In genomic region chr7:71429116-71429515, GRCh38 we compare ENCODE assay signal across 16 cellular contexts.
DNase-seq lines count a peak whose midpoint lies in the region; ATAC-seq and TF ChIP-seq lines count a peak whose summit lies in the region.
"Had no signal": no experiment of that assay in that cellular context is flagged by ENCODE, and none has a peak within 500 bp of the region (broad histone marks: within the 10 kb centered on the region; RNA-seq: fewer than 3 reads in every experiment).

No MANE protein-coding gene starts in this region.

- ATAC-seq in GM18873 (IDR thresholded peaks at IDR 0.05; ENCODE audit: low FRiP score, unreplicated experiment) (no peak), right lobe of liver (no peak)
- ATAC-seq: A549; CD8-positive, alpha-beta T cell; HepG2 had no signal

- peaks cover 16% of the 10 kb centered on the region for H3K36me3 Mint-ChIP-seq in neural progenitor cell
- H3K36me3 Mint-ChIP-seq: CD8-positive, alpha-beta T cell had no signal

- no peaks in the 10 kb centered on the region for H4K20me1 ChIP-seq in neural progenitor cell (ENCODE audit: low read depth)

- no peak overlapping the region for H3K4me2 ChIP-seq in neural progenitor cell
- H3K4me2 ChIP-seq: A549 had no signal

- peaks cover 24% of the 10 kb centered on the region for H3K4me1 Mint-ChIP-seq in neural progenitor cell

- H2AFZ ChIP-seq in neural progenitor cell (replicated peaks), result no peak overlapping the region
- H2AFZ ChIP-seq: GM23248 had no signal

- DNase-seq in astrocyte of the hippocampus (ENCODE audit: low read depth, low spot score), result peak; percentile 19
- peak; percentile 16 for DNase-seq in fibroblast of the conjunctiva (ENCODE audit: low read depth)
- DNase-seq in neural progenitor cell (ENCODE audit: low spot score), result no peak
- no peak for DNase-seq in CD1c-positive myeloid dendritic cell (ENCODE audit: extremely low spot score)
- no peak for DNase-seq in right lobe of liver
- DNase-seq: BE2C; CD8-positive, alpha-beta T cell; COR-L47; DMS153; DMS79 treated with DMSO at 0.1 percent for 48 hours; EL; GM23248 had no signal

- H3K4me3 ChIP-seq in neural progenitor cell, result no peak overlapping the region
- H3K4me3 ChIP-seq in right lobe of liver, result no peak overlapping the region
- H3K4me3 ChIP-seq: A549, GM23248 had no signal

- no peaks in the 10 kb centered on the region for H3K27me3 ChIP-seq in neural progenitor cell
- H3K27me3 ChIP-seq in right lobe of liver, result no peaks in the 10 kb centered on the region
- H3K27me3 ChIP-seq: BE2C had no signal

- H3K4me1 ChIP-seq in neural progenitor cell (peaks cover 5% of the 10 kb centered on the region), right lobe of liver (no peaks in the 10 kb centered on the region)
- H3K4me1 ChIP-seq: A549, BE2C had no signal

- H3K27ac ChIP-seq in neural progenitor cell (no peak overlapping the region), right lobe of liver (no peak overlapping the region)
- H3K27ac ChIP-seq: A549, C4-2B, GM23248 had no signal

- no peak overlapping the region for H3K4me3 Mint-ChIP-seq in neural progenitor cell
- H3K4me3 Mint-ChIP-seq: CD8-positive, alpha-beta T cell had no signal

- no peaks in the 10 kb centered on the region for H3F3A ChIP-seq in neural progenitor cell (ENCODE audit: low read depth)

- intact Hi-C loops in right lobe of liver (cut with DNase I), result no loop called here

- no peak overlapping the region for H3K9ac ChIP-seq in neural progenitor cell
- H3K9ac ChIP-seq: GM23248 had no signal

- H3K79me2 ChIP-seq in neural progenitor cell (ENCODE audit: low read depth), result no peaks in the 10 kb centered on the region

- H3K27ac Mint-ChIP-seq in neural progenitor cell, result peak overlapping the region; percentile 2
- H3K27ac Mint-ChIP-seq: CD8-positive, alpha-beta T cell had no signal

- peaks cover 6% of the 10 kb centered on the region for H3K9me3 Mint-ChIP-seq in neural progenitor cell

- H3K9me3 ChIP-seq in neural progenitor cell (ENCODE audit: low read depth), result no peaks in the 10 kb centered on the region
- no peaks in the 10 kb centered on the region for H3K9me3 ChIP-seq in right lobe of liver
- H3K9me3 ChIP-seq: A549, BE2C had no signal

- WGBS in right lobe of liver (ENCODE audit: insufficient coverage, low coverage, low lambda C conversion rate, missing lambda C conversion rate), result 17% methylated on average over 2 of the region's 2 CpGs

- H3K27me3 Mint-ChIP-seq in neural progenitor cell (ENCODE audit: insufficient read depth, low read depth), result peaks cover 3% of the 10 kb centered on the region

- no peaks in the 10 kb centered on the region for H3K36me3 ChIP-seq in neural progenitor cell
- H3K36me3 ChIP-seq in right lobe of liver, result no peaks in the 10 kb centered on the region
- H3K36me3 ChIP-seq: BE2C had no signal

- TF ChIP-seq CTCF in neural progenitor cell (IDR thresholded peaks at IDR 0.05) (no peak), right lobe of liver (IDR thresholded peaks at IDR 0.05) (no peak)

- TF ChIP-seq POLR2A in right lobe of liver (IDR thresholded peaks at IDR 0.05), result no peak

Comparison
In these comparisons a context has a peak if more than half of its experiments do, and no peak if none do; other contexts are left out.
1. DNase-seq: peak in astrocyte of the hippocampus (single experiment) and fibroblast of the conjunctiva (single experiment); none in neural progenitor cell (single experiment), CD1c-positive myeloid dendritic cell (single experiment) and right lobe of liver (0 of 3).